In the genomic region with DNA sequence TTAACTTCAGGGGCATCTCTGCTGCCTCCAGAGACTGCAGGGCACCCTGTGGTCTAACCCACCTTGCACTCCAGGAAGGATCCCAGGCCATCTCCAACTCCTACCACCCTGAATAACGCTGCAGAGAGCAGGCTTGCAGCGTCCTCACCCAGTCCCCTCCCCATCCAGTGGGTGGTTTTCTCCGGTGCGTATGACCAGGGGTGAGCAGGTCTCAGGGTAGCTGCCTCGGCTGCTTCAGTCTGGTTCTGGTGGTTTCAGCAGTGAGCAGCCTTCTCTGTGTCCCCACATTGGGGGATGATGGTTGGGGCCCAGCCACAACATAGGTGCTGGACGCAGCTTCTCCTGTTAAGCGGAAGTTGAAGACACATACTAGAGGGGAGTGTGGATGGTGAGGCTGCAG, we compare ENCODE assay signal across 1 cellular context.
TF ChIP-seq lines count a peak whose summit lies in the region.

No MANE protein-coding gene starts in this region.

TF ChIP-seq in IMR-90, 13 proteins besides CTCF, POLR2A, EP300 and RAD21 (continued from another document):
- TF ChIP-seq, protein P1, sequence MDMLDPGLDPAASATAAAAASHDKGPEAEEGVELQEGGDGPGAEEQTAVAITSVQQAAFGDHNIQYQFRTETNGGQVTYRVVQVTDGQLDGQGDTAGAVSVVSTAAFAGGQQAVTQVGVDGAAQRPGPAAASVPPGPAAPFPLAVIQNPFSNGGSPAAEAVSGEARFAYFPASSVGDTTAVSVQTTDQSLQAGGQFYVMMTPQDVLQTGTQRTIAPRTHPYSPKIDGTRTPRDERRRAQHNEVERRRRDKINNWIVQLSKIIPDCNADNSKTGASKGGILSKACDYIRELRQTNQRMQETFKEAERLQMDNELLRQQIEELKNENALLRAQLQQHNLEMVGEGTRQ (IDR thresholded peaks at IDR 0.05; ENCODE audit: low read depth, low read length), result no peak
- TF ChIP-seq BHLHE40 (IDR thresholded peaks at IDR 0.05; ENCODE audit: low read depth, low read length), result no peak
- TF ChIP-seq RCOR1 (IDR thresholded peaks at IDR 0.05; ENCODE audit: insufficient replicate concordance, low read length), result no peak
